35 cellular contexts compared by ENCODE assay signal in the genomic region with DNA sequence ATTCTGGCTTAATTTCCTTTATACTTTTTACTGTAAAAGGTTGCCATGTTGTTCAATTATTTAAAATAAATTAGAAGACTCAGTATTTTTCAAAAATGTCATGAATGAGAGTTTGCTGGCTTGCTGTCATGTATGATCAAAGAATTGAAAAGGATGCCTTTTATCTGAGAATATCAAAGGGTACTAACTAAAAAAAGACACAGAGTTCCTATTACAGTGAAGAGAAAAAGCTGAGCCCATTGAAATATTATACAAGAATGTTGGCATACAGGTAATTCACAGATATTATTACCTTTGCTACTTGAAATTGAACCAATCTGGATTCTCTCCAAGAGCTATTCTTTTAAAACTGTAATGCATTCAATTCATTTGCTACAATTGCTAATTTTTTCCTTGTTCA.
"Had no signal": no experiment of that assay in that cellular context is flagged by ENCODE, and none has a peak within 500 bp of the region (broad histone marks: within the 10 kb centered on the region; RNA-seq: fewer than 3 reads in every experiment).

No MANE protein-coding gene starts in this region.

- H3K4me3 ChIP-seq: MG63 had no signal

- DNase-seq: Karpas-422, Kasumi-1, MG63, MM.1S, MV-4-11, NCI-H1048, NCI-H1092, NCI-H1092 treated with DMSO at 0.1 percent for 48 hours, NCI-H1105, NCI-H1105 treated with DMSO at 0.1 percent for 48 hours, NCI-H1417, NCI-H1417 treated with DMSO at 0.1 percent for 48 hours, NCI-H1436, NCI-H1436 treated with DMSO at 0.1 percent for 48 hours, NCI-H146, NCI-H1694, NCI-H1694 treated with DMSO at 0.1 percent for 48 hours, NCI-H187, NCI-H187 treated with DMSO at 0.1 percent for 48 hours, NCI-H1930, NCI-H2081, NCI-H2081 treated with DMSO at 0.1 percent for 48 hours, NCI-H2107, NCI-H2171, NCI-H2171 treated with DMSO at 0.1 percent for 48 hours, NCI-H2227 treated with DMSO at 0.1 percent for 48 hours, NCI-H226, NCI-H345, NCI-H446, NCI-H446 treated with DMSO at 0.1 percent for 48 hours, NCI-H510A, NCI-H510A treated with DMSO at 0.1 percent for 48 hours, NCI-H524, NCI-H524 treated with DMSO at 0.1 percent for 48 hours, NCI-H526 had no signal

- H3K27me3 ChIP-seq: MG63 had no signal

- H3K9me3 ChIP-seq: MG63 had no signal

- H3K36me3 ChIP-seq: MG63 had no signal
